In the genomic region with DNA sequence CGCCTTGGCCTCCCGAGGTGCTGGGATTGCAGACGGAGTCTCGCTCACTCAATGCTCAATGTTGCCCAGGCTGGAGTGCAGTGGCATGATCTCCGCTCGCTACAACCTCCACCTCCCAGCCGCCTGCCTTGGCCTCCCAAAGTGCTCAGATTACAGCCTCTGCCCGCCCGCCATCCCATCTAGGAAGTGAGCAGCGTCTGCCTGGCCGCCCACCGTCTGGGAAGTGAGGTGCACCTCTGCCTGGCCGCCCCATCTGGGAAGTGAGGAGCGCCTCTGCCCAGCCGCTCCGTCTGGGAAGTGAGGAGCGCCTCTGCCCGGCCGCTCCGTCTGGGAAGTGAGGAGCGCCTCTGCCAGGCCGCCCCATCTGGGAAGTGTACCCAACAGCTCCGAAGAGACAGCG, we compare ENCODE assay signal across 12 cellular contexts. TPM values are rescaled to one million over a fixed set of nuclear protein-coding genes. Genes with fewer than 3 reads are reported as not detected.
"Had no signal": no experiment of that assay in that cellular context is flagged by ENCODE, and none has a peak within 500 bp of the region (broad histone marks: within the 10 kb centered on the region; RNA-seq: fewer than 3 reads in every experiment).

No MANE protein-coding gene starts in this region.

RNA-seq across cellular contexts. Expression of gene DRD2, which starts 48.7 kb away (rescaled TPM):
- total RNA-seq: activated B cell treated with CpG ODN at 0.5 μM for 24 hours; activated CD4-positive, alpha-beta memory T cell treated with anti-CD3 and anti-CD28 coated beads for 36 hours; activated CD4-positive, alpha-beta T cell treated with anti-CD3 and anti-CD28 coated beads for 36 hours; activated CD4-positive, alpha-beta T cell treated with anti-CD3 and anti-CD28 coated beads, Interleukin-2, amount 10 ng/mL, durations not matched to agents 24 days and 14 days; activated CD4-positive, alpha-beta T cell treated with anti-CD3 and anti-CD28 coated beads, Interleukin-2, amount 10 ng/mL, durations not matched to agents 7 days and 5 days; activated CD8-positive, alpha-beta memory T cell treated with anti-CD3 and anti-CD28 coated beads for 36 hours; activated CD8-positive, alpha-beta T cell treated with anti-CD3 and anti-CD28 coated beads for 36 hours; activated CD8-positive, alpha-beta T cell treated with anti-CD3 and anti-CD28 coated beads, Interleukin-2, amount 10 ng/mL, durations not matched to agents 7 days and 5 days; T-cell; T-helper 1 cell treated with Interleukin-12 subunit alpha and Interleukin-12 subunit beta and Interleukin-4 antibody, amounts not matched to agents 30 ng/mL and 1 ng/mL, for 36 hours; T-helper 17 cell; T-helper 2 cell treated with Interferon-gamma antibody and Interleukin-4, amounts not matched to agents 100 ng/mL and 5 ng/mL, for 36 hours had no signal
